22 cellular contexts compared by ENCODE assay signal in the genomic region with DNA sequence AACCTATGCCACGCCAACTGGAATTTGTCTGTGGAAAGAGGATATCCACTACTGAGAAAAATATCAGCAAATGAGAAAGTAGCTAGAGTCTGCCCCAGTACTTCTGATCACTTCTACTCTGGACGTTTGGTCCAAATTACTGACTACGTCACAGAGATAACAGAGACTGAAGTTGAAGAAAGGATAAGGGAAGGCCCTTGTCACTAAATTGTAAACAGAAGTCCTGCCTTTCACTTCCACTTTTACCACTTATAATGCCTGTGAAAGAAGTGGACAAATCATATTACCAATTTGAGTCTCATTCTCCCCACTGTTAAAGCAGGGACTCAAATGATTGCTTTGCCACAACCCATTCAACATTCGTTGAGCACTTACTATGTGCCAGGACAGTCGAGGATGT.
DNase-seq lines count a peak whose midpoint lies in the region; ATAC-seq and TF ChIP-seq lines count a peak whose summit lies in the region.
"Had no signal": no experiment of that assay in that cellular context is flagged by ENCODE, and none has a peak within 500 bp of the region (broad histone marks: within the 10 kb centered on the region; RNA-seq: fewer than 3 reads in every experiment).

No MANE protein-coding gene starts in this region.

- no peaks in the 10 kb centered on the region for H4K20me1 ChIP-seq in IMR-90 (ENCODE audit: insufficient read depth, low read length)

- dilution Hi-C loops in IMR-90 (cut with HindIII; ENCODE audit: low sequenced_read_pairs, unreplicated experiment), result no loop called here

- no peaks in the 10 kb centered on the region for H3K27me3 ChIP-seq in IMR-90 (ENCODE audit: control insufficient read depth, insufficient read depth, low read length)
- H3K27me3 ChIP-seq: sigmoid colon had no signal

- H2BK120ac ChIP-seq in IMR-90 (ENCODE audit: low read depth, low read length), result peak overlapping the region; percentile 97

- peak overlapping the region; percentile 96 for H4K91ac ChIP-seq in IMR-90 (ENCODE audit: insufficient read depth, low read depth, low read length)

- peaks cover 23% of the 10 kb centered on the region for H3K4me1 ChIP-seq in IMR-90 (ENCODE audit: control insufficient read depth, insufficient read depth, low read length)

- peak overlapping the region; percentile 98; the same call in 1 of the 2 replicates for H3K18ac ChIP-seq in IMR-90 (ENCODE audit: low read depth, low read length)

- H4K8ac ChIP-seq in IMR-90 (ENCODE audit: low read depth in 2 of 2, low read length in 2 of 2), result peak overlapping the region; percentile 76 to 93

- H2AFZ ChIP-seq in IMR-90 (replicated peaks; ENCODE audit: low read length, poor library complexity), result no peak overlapping the region

- peak overlapping the region; percentile 88 for H2AK5ac ChIP-seq in IMR-90 (ENCODE audit: low read depth, low read length)

- peak overlapping the region; percentile 22; the same call in 1 of the 2 replicates for H3K9ac ChIP-seq in IMR-90 (ENCODE audit: low read depth, low read length)

- DNase-seq in left ventricle myocardium superior (no peak), Right ventricle myocardium superior (no peak), IMR-90 (peak; percentile 22), epithelial cell of prostate (ENCODE audit: low read depth, low spot score) (no peak), GM03348 (ENCODE audit: low spot score) (no peak), NCI-H1436 treated with DMSO at 0.1 percent for 48 hours (lab: John Stamatoyannopoulos, UW) (no peak)
- DNase-seq: activated CD4-positive, CD25-positive, alpha-beta regulatory T cell; activated CD8-positive, alpha-beta memory T cell treated with anti-CD3 and anti-CD28 coated beads for 24 hours; activated naive CD8-positive, alpha-beta T cell treated with anti-CD3 and anti-CD28 coated beads, Interleukin-2, amount 50 U/mL, for 24 hours; CD4-positive, alpha-beta T cell; DMS53; effector CD4-positive, alpha-beta T cell; H7; KG1; left cardiac atrium; NCI-H146; NCI-H345; sigmoid colon; stimulated activated CD4-positive, alpha-beta T cell treated with anti-CD3 and anti-CD28 coated beads, Interleukin-2, amount 100 ng/mL, for 48 hours; T-helper 2 cell had no signal

- 84% methylated on average over 2 of the region's 5 CpGs; no CpG with 5 or more reads in 1 of the 2 experiments for WGBS in IMR-90 (ENCODE audit: extremely low coverage in 2 of 2, insufficient read length in 1 of 2), 2 experiments

- H4K5ac ChIP-seq in IMR-90 (ENCODE audit: low read depth, low read length), result peak overlapping the region; percentile 92; the same call in 1 of the 2 replicates

- H2BK15ac ChIP-seq in IMR-90 (ENCODE audit: low read depth, low read length), result peak overlapping the region; percentile 93

- peak overlapping the region; percentile 70 for H3K14ac ChIP-seq in IMR-90 (replicated peaks; ENCODE audit: low read depth, low read length)

- H3K9me1 ChIP-seq in IMR-90 (ENCODE audit: insufficient read depth, low read length), result peaks cover 13% of the 10 kb centered on the region

- no TSS peak for BruUV-seq in IMR-90 (replicated peaks; lab: Mats Ljungman, UMichigan)

- peak overlapping the region; percentile 99 for H2BK20ac ChIP-seq in IMR-90 (ENCODE audit: low read depth, low read length)

- intact Hi-C loops in left ventricle myocardium superior (cut with micrococcal nuclease), result no loop called here
- intact Hi-C loops in Right ventricle myocardium superior (cut with DNase I), result no loop called here
- intact Hi-C loops in IMR-90 (cut with micrococcal nuclease), result no loop called here

- in situ Hi-C loops in IMR-90 (cut with MboI; ENCODE audit: low sequenced_read_pairs), result no loop called here

- no peak for TF ChIP-seq POLR2A in IMR-90 (IDR thresholded peaks at IDR 0.05; ENCODE audit: low read depth, low read length)

- no peak overlapping the region for H3K4me3 ChIP-seq in IMR-90 (ENCODE audit: insufficient read depth, low read depth, low read length)
- H3K4me3 ChIP-seq: sigmoid colon had no signal

- no peak for TF ChIP-seq RAD21 in IMR-90 (IDR thresholded peaks at IDR 0.05; ENCODE audit: low read length)

- POLR2A ChIA-PET in IMR-90 (lab: Charles Lee; ENCODE audit: unreplicated experiment), result no interaction called here

- CTCF ChIA-PET in IMR-90 (lab: Yijun Ruan, JAX), result no interaction called here

- H3K79me1 ChIP-seq in IMR-90 (ENCODE audit: low read depth in 1 of 2, low read length in 2 of 2), result no peaks in the 10 kb centered on the region

- H2AK9ac ChIP-seq in IMR-90 (replicated peaks; ENCODE audit: low read depth, low read length, poor library complexity), result no peak overlapping the region

- peak overlapping the region; percentile 94 for H2BK5ac ChIP-seq in IMR-90 (ENCODE audit: low read depth, low read length, poor library complexity, severe bottlenecking)

- H3K36me3 ChIP-seq in IMR-90 (ENCODE audit: control insufficient read depth, insufficient read depth, low read length), result no peaks in the 10 kb centered on the region
- H3K36me3 ChIP-seq: sigmoid colon had no signal

- no peaks in the 10 kb centered on the region for H3K9me3 ChIP-seq in IMR-90 (ENCODE audit: control insufficient read depth, insufficient read depth, low read length)
- H3K9me3 ChIP-seq: sigmoid colon had no signal

- ATAC-seq in left ventricle myocardium superior (peak; percentile 43), Right ventricle myocardium superior (ENCODE audit: poor library complexity) (no peak), IMR-90 (ENCODE audit: low read depth) (peak; percentile 14), GM18498 (IDR thresholded peaks at IDR 0.05; ENCODE audit: unreplicated experiment) (no peak)
- ATAC-seq: activated naive CD8-positive, alpha-beta T cell treated with anti-CD3 and anti-CD28 coated beads, Interleukin-2, amount 50 U/mL, for 24 hours had no signal

- H3K56ac ChIP-seq in IMR-90 (ENCODE audit: extremely low read depth, insufficient read depth, low read length), result peak overlapping the region; percentile 77

- no peak for TF ChIP-seq CTCF in IMR-90 (conservative IDR thresholded peaks at IDR 0.05; ENCODE audit: low read depth, low read length)

- H3K27ac ChIP-seq in IMR-90 (ENCODE audit: insufficient read depth, low read length) (peak overlapping the region; percentile 31; the same call in 1 of the 2 replicates), epithelial cell of prostate (peak overlapping the region; percentile 87), temporal lobe (ENCODE audit: low read depth, low read length) (peak overlapping the region; percentile 15)
- H3K27ac ChIP-seq: sigmoid colon had no signal

- peak overlapping the region; percentile 87 for H3K23ac ChIP-seq in IMR-90 (ENCODE audit: low read depth, low read length)

- peak overlapping the region; percentile 92 for H3K4ac ChIP-seq in IMR-90 (ENCODE audit: low read depth, low read length)

- H3K4me2 ChIP-seq in IMR-90 (ENCODE audit: low read depth, low read length), result peak overlapping the region; percentile 48; the same call in 1 of the 2 replicates

TF ChIP-seq in IMR-90, 13 proteins besides CTCF, POLR2A, EP300 and RAD21:
- TF ChIP-seq MXI1 (IDR thresholded peaks at IDR 0.05; ENCODE audit: borderline replicate concordance, low read depth, low read length) (no peak), BHLHE40 (IDR thresholded peaks at IDR 0.05; ENCODE audit: low read depth, low read length) (no peak), CEBPB (IDR thresholded peaks at IDR 0.05; ENCODE audit: low read depth, low read length) (no peak), MAZ (IDR thresholded peaks at IDR 0.05; ENCODE audit: borderline replicate concordance, low read depth, low read length) (no peak), ELK1 (IDR thresholded peaks at IDR 0.05; ENCODE audit: borderline replicate concordance, low read depth, low read length) (no peak), USF2 (IDR thresholded peaks at IDR 0.05; ENCODE audit: low read depth, low read length) (no peak), RFX5 (IDR thresholded peaks at IDR 0.05; ENCODE audit: low read depth, low read length) (no peak), SMC3 (IDR thresholded peaks at IDR 0.05; ENCODE audit: low read depth, low read length) (no peak), NFE2L2 (IDR thresholded peaks at IDR 0.05; ENCODE audit: low read depth, low read length) (no peak), MAFK (IDR thresholded peaks at IDR 0.05; ENCODE audit: low read depth, low read length) (no peak), RCOR1 (IDR thresholded peaks at IDR 0.05; ENCODE audit: insufficient replicate concordance, low read length) (no peak), CHD1 (IDR thresholded peaks at IDR 0.05; ENCODE audit: low read depth, low read length) (no peak), FOS (IDR thresholded peaks at IDR 0.05; ENCODE audit: low read depth, low read length) (no peak)

Comparison
In these comparisons a context has a peak if more than half of its experiments do, and no peak if none do; other contexts are left out.
1. ATAC-seq: peak in left ventricle myocardium superior (single experiment) and IMR-90 (single experiment); none in Right ventricle myocardium superior (single experiment) and GM18498 (single experiment).
2. H3K27ac ChIP-seq: peak in every context shown above with its lines; median percentile 87 in epithelial cell of prostate; 31 in IMR-90; 15 in temporal lobe.